ENCODE assay signal across 8 cellular contexts in the genomic region with DNA sequence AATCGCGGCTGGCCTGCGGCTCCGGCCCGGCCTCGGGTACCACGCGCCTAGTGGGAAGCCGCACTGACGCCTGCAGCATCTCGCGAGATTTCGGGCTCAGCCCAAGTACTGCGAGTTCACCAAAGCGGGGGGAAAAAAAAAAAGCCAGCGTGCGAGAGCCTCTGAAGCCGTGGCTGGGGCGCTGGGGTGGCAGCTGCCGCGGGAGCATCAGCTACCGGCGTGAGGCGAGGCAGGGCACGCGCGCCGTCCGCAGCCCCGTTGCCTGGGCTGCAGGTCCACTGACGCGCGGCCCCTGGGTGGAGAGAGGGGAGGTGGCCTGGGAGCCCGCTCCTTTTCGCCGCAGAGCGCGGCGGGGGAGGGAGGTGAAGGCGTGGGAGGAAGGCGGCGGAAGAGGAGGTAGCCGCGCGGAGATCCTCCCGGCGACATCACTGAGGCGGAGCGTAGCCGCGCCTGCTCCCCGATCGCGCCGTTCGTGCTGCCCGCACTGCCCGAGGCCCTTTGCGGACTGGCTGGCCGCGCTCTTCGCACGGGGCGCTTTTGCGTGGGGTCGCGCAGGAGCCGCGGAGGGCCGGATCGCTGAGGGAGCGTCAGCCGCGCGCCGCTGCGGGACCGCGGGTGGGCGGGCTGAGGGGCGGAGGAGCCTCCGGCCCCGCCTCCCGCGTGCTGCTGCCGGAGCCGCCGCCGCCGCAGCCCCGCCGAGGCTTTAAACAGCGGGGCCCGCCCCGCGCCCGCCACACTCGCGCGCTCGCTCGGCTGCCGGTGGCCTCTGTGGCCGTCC. TPM values are rescaled to one million over a fixed set of nuclear protein-coding genes. Genes with fewer than 3 reads are reported as not detected.
A peak's percentile ranks its signal among the peaks of the same experiment; 100 is the strongest.
DNase-seq lines count a peak whose midpoint lies in the region; ATAC-seq, FAIRE-seq and TF ChIP-seq lines count a peak whose summit lies in the region.

A gene (plus strand): TSS at position 734 of the 778 bp plus-strand sequence. CDS start 189 bp downstream, outside the sequence.

- no peaks in the 10 kb centered on the region for H3K9me3 ChIP-seq in HepG2 (ENCODE audit: low read length)

- peak within 1 kb of the TSS; percentile 20 for H2AFZ ChIP-seq in HepG2 (ENCODE audit: low read length)

- BruUV-seq in HepG2 (replicated peaks; lab: Mats Ljungman, UMichigan): no TSS peak

- peaks cover 0 to 5% of the 10 kb centered on the region in 2 experiments; a peak in 1 of 5 replicates for H3K27me3 ChIP-seq in HepG2 (ENCODE audit: control insufficient read depth in 1 of 2, insufficient read depth in 2 of 2, low read length in 2 of 2)

- in situ Hi-C loops in HepG2 (cut with HindIII; ENCODE audit: extremely low pct_ligation_motif_present, low pct_unique_long_range_greater_than_20kb): loop anchor here (25.0 kb wide), 1 partner anchor 196 kb away; no protein-coding TSS in a partner anchor

- TF ChIP-seq CTCF in C4-2B (conservative IDR thresholded peaks at IDR 0.05): no peak
- no peak for TF ChIP-seq CTCF in HepG2 (CRISPR knock-in tag; IDR thresholded peaks at IDR 0.05)

- H3K27ac ChIP-seq in C4-2B (peak within 1 kb of the TSS; percentile 91), HepG2 (ENCODE audit: extremely low read length, insufficient read depth, low read length) (peak within 1 kb of the TSS; percentile 81)

- H3K4me3 ChIP-seq in HepG2 (replicated peaks in 1 of 3; ENCODE audit: insufficient read depth in 1 of 3, low read depth in 2 of 3, low read length in 3 of 3): peak within 1 kb of the TSS; percentile 57 to 75 (median 73)

- DNase-seq in NCI-H748 treated with DMSO at 0.1 percent for 48 hours (lab: John Stamatoyannopoulos, UW): peak; percentile 78
- DNase-seq in activated CD4-positive, alpha-beta T cell treated with anti-CD3 and anti-CD28 coated beads, Interleukin-2, amount 50 U/mL, for 4 hours: peak; percentile 85 to 89
- DNase-seq in dermis blood vessel endothelial cell: peak; percentile 98
- peak; percentile 68 for DNase-seq in HepG2 (ENCODE audit: low spot score)
- peak; percentile 76 to 77 for DNase-seq in stimulated activated CD4-positive, alpha-beta T cell treated with anti-CD3 and anti-CD28 coated beads, Interleukin-2, amount 100 ng/mL, for 48 hours

- POLR2A ChIA-PET in HepG2 (lab: Yijun Ruan, JAX): no interaction called here

- peaks cover 15% of the 10 kb centered on the region for H3K4me1 ChIP-seq in HepG2 (ENCODE audit: insufficient read depth, low read length)

- peak; percentile 53 for ATAC-seq in GM19372 (IDR thresholded peaks at IDR 0.05; ENCODE audit: low read depth, unreplicated experiment)
- ATAC-seq in HG03521 (IDR thresholded peaks at IDR 0.05; ENCODE audit: unreplicated experiment): peak; percentile 53
- ATAC-seq in HepG2: peak; percentile 79

- peak within 1 kb of the TSS; percentile 68 for H3K9ac ChIP-seq in HepG2 (ENCODE audit: insufficient read depth, low read depth, low read length)

- WGBS in HepG2 (ENCODE audit: low lambda C conversion rate): 69% methylated on average over 23 of the region's 104 CpGs

- TF ChIP-seq EP300 in HepG2 (IDR thresholded peaks at IDR 0.05; ENCODE audit: low read depth in 2 of 2, low read length in 2 of 2) (no peak), HepG2 (CRISPR knock-in tag; IDR thresholded peaks at IDR 0.05; ENCODE audit: borderline replicate concordance) (no peak)

- intact Hi-C loops in HepG2 (cut with micrococcal nuclease; ENCODE audit: unreplicated experiment): loop anchor here (1.0 to 5.0 kb wide), 3 partner anchors 148 to 206 kb away; no protein-coding TSS in a partner anchor

- CTCF ChIA-PET in HepG2 (lab: Yijun Ruan, JAX; ENCODE audit: low intra/inter-chr PET ratio, low total read pairs): no interaction called here

- 0 out of 2 replicates have a peak, but pooled peaks cover 3% of the 10 kb centered on the region for H4K20me1 ChIP-seq in HepG2 (ENCODE audit: insufficient read depth, low read length)

- H3K79me2 ChIP-seq in HepG2 (ENCODE audit: insufficient read depth, low read length): peaks cover 15% of the 10 kb centered on the region

- TF ChIP-seq POLR2A in HepG2 (IDR thresholded peaks at IDR 0.05; ENCODE audit: insufficient read depth in 1 of 2, low read depth in 2 of 2, low read length in 2 of 2): peak; percentile 48 to 72; a peak in 3 of 4 replicates

- no peak for TF ChIP-seq RAD21 in HepG2 (CRISPR knock-in tag; IDR thresholded peaks at IDR 0.05)

- H3K4me2 ChIP-seq in HepG2 (ENCODE audit: low read depth, low read length): peak within 1 kb of the TSS; percentile 82

- FAIRE-seq in HepG2 (lab: Jason Lieb, UNC): no peak

- no peaks in the 10 kb centered on the region for H3K36me3 ChIP-seq in HepG2 (replicated peaks in 1 of 2; ENCODE audit: control insufficient read depth in 1 of 2, insufficient read depth in 2 of 2, low read length in 2 of 2)

TF ChIP-seq in HepG2, 621 proteins besides CTCF, POLR2A, EP300 and RAD21 (continues in another document):
- TF ChIP-seq KDM6A (CRISPR knock-in tag; IDR thresholded peaks at IDR 0.05; ENCODE audit: low read depth) (no peak), RFXANK (CRISPR knock-in tag; IDR thresholded peaks at IDR 0.05) (no peak), KLF11 (CRISPR knock-in tag; IDR thresholded peaks at IDR 0.05) (no peak), SRSF9 (IDR thresholded peaks at IDR 0.05; ENCODE audit: borderline replicate concordance, insufficient read depth, low read depth, low read length, poor library complexity, severe bottlenecking) (no peak), NFYB (CRISPR knock-in tag; IDR thresholded peaks at IDR 0.05) (no peak), ELF4 (CRISPR knock-in tag; IDR thresholded peaks at IDR 0.05; ENCODE audit: borderline replicate concordance) (no peak), SP4 (CRISPR knock-in tag; IDR thresholded peaks at IDR 0.05) (peak; percentile 56; the same call in 1 of the 2 replicates), RFX1 (IDR thresholded peaks at IDR 0.05) (no peak), ZNF652 (CRISPR knock-in tag; IDR thresholded peaks at IDR 0.05; ENCODE audit: borderline replicate concordance, low read depth) (no peak), ZNF713 (CRISPR knock-in tag; IDR thresholded peaks at IDR 0.05) (no peak), POLR2AphosphoS2 (IDR thresholded peaks at IDR 0.05; ENCODE audit: low read depth, low read length) (no peak), ZSCAN9 (CRISPR knock-in tag; IDR thresholded peaks at IDR 0.05; ENCODE audit: borderline replicate concordance) (no peak), ZFYVE20 (CRISPR knock-in tag; IDR thresholded peaks at IDR 0.05; ENCODE audit: borderline replicate concordance, low read depth) (no peak), GZF1 (CRISPR knock-in tag; IDR thresholded peaks at IDR 0.05) (no peak), KDM1A (CRISPR knock-in tag; IDR thresholded peaks at IDR 0.05) (no peak), HOXA5 (CRISPR knock-in tag; IDR thresholded peaks at IDR 0.05) (peak; percentile 39; the same call in 1 of the 2 replicates)
- TF ChIP-seq, protein P1, sequence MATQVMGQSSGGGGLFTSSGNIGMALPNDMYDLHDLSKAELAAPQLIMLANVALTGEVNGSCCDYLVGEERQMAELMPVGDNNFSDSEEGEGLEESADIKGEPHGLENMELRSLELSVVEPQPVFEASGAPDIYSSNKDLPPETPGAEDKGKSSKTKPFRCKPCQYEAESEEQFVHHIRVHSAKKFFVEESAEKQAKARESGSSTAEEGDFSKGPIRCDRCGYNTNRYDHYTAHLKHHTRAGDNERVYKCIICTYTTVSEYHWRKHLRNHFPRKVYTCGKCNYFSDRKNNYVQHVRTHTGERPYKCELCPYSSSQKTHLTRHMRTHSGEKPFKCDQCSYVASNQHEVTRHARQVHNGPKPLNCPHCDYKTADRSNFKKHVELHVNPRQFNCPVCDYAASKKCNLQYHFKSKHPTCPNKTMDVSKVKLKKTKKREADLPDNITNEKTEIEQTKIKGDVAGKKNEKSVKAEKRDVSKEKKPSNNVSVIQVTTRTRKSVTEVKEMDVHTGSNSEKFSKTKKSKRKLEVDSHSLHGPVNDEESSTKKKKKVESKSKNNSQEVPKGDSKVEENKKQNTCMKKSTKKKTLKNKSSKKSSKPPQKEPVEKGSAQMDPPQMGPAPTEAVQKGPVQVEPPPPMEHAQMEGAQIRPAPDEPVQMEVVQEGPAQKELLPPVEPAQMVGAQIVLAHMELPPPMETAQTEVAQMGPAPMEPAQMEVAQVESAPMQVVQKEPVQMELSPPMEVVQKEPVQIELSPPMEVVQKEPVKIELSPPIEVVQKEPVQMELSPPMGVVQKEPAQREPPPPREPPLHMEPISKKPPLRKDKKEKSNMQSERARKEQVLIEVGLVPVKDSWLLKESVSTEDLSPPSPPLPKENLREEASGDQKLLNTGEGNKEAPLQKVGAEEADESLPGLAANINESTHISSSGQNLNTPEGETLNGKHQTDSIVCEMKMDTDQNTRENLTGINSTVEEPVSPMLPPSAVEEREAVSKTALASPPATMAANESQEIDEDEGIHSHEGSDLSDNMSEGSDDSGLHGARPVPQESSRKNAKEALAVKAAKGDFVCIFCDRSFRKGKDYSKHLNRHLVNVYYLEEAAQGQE (IDR thresholded peaks at IDR 0.05; ENCODE audit: borderline replicate concordance in 1 of 2, low read depth in 1 of 2, low read length in 2 of 2): no peak

RNA-seq across cellular contexts. Expression of the gene that starts here (rescaled TPM):
- 34.6 and 49.2 TPM in 2 replicates for total RNA-seq in dermis blood vessel endothelial cell
- 7.2 and 9.7 TPM in 2 replicates for total RNA-seq in HepG2 (2016; rRNA removed; fragmentation: Illumina TruSeq; extraction: Trizol)
- total RNA-seq in HepG2 (2016; cell fraction: cytosol; rRNA removed; fragmentation: Illumina TruSeq; extraction: Trizol; ENCODE audit: low read depth): 1.6 and 1.9 TPM in 2 replicates
- 8.0 and 9.4 TPM in 2 replicates for total RNA-seq in HepG2 (2016; cell fraction: insoluble cytoplasmic fraction; rRNA removed; fragmentation: Illumina TruSeq; extraction: Trizol)
- 2.4 and 3.2 TPM in 2 replicates for total RNA-seq in HepG2 (2016; cell fraction: membrane; rRNA removed; fragmentation: Illumina TruSeq; extraction: Trizol)
- total RNA-seq in HepG2 (2016; cell fraction: nucleus; rRNA removed; fragmentation: Illumina TruSeq; extraction: Trizol): 11.9 and 13.2 TPM in 2 replicates
- polyA plus RNA-seq in HepG2 (2011; rRNA removed): 2.8 and 4.0 TPM in 2 replicates
- polyA plus RNA-seq in HepG2 (2011; cell fraction: cytosol; rRNA removed): 1.7 and 2.0 TPM in 2 replicates
- polyA plus RNA-seq in HepG2 (2011; cell fraction: nucleus; rRNA removed): 2.8 and 3.1 TPM in 2 replicates
- 3.2 and 3.6 TPM in 2 replicates for polyA plus RNA-seq in HepG2 (2012)
- polyA plus RNA-seq in HepG2 (2016; cell fraction: cytosol; fragmentation: Illumina TruSeq; extraction: Trizol; ENCODE audit: low read depth): 0.18 and 0.19 TPM in 2 replicates
- polyA plus RNA-seq in HepG2 (2016; cell fraction: insoluble cytoplasmic fraction; fragmentation: Illumina TruSeq; extraction: Trizol; ENCODE audit: low read depth): 2.7 and 2.8 TPM in 2 replicates
- polyA plus RNA-seq in HepG2 (2016; cell fraction: membrane; fragmentation: Illumina TruSeq; extraction: Trizol; ENCODE audit: low read depth): 0.43 and 0.49 TPM in 2 replicates
- polyA plus RNA-seq in HepG2 (2016; cell fraction: nucleus; fragmentation: Illumina TruSeq; extraction: Trizol; ENCODE audit: insufficient read depth, low read depth): 4.5 and 5.2 TPM in 2 replicates
- 12.0 and 12.5 TPM in 2 replicates for polyA minus RNA-seq in HepG2 (2011; rRNA and poly(A)+ RNA removed; ENCODE audit: low replicate concordance)
- 13.6 and 13.8 TPM in 2 replicates for polyA minus RNA-seq in HepG2 (2011; cell fraction: cytosol; rRNA and poly(A)+ RNA removed)
- polyA minus RNA-seq in HepG2 (2011; cell fraction: nucleus; rRNA and poly(A)+ RNA removed): 18.8 and 19.3 TPM in 2 replicates

Comparison
In these comparisons a context has a peak if more than half of its experiments do, and no peak if none do; other contexts are left out.
1. Peak in every context shown above with its lines: DNase-seq, ATAC-seq, H3K4me3 ChIP-seq and H3K27ac ChIP-seq.